18 cellular contexts compared by ENCODE assay signal in genomic region chr7:110868458-110868857, GRCh38.
"Had no signal": no experiment of that assay in that cellular context is flagged by ENCODE, and none has a peak within 500 bp of the region (broad histone marks: within the 10 kb centered on the region; RNA-seq: fewer than 3 reads in every experiment).

No MANE protein-coding gene starts in this region.

- H3K27ac ChIP-seq: brain microvascular endothelial cell, coronary artery, foreskin keratinocyte, left lung, transverse colon, uterus had no signal

- DNase-seq: activated CD4-positive, alpha-beta T cell treated with anti-CD3 and anti-CD28 coated beads for 36 hours; activated CD4-positive, alpha-beta T cell treated with anti-CD3 and anti-CD28 coated beads, Interleukin-2, amount 50 U/mL, for 48 hours; activated gamma-delta T cell treated with Interleukin-2 at 50 U/mL for 16 hours; brain microvascular endothelial cell; effector CD4-positive, alpha-beta T cell; foreskin keratinocyte; left lung; nephron progenitor cell; nucleus accumbens; stimulated activated CD4-positive, alpha-beta T cell treated with anti-CD3 and anti-CD28 coated beads, Interleukin-12 subunit alpha, Interleukin-12 subunit beta, amount 100 ng/mL, for 4 hours; stimulated activated CD4-positive, alpha-beta T cell treated with anti-CD3 and anti-CD28 coated beads, Interleukin-2, amount 100 ng/mL, for 24 hours; stimulated activated naive CD8-positive, alpha-beta T cell treated with anti-CD3 and anti-CD28 coated beads, Interleukin-15, Interleukin-2, amounts not matched to agents 100 U/mL and 50 U/mL, for 24 hours; substantia nigra; transverse colon; uterus had no signal

- H3K4me3 ChIP-seq: coronary artery, left lung, transverse colon, uterus had no signal

- H3K36me3 ChIP-seq: brain microvascular endothelial cell, left lung, transverse colon, uterus had no signal

- H3K4me1 ChIP-seq: foreskin keratinocyte, left lung, transverse colon, uterus had no signal

- H3K27me3 ChIP-seq: brain microvascular endothelial cell, foreskin keratinocyte, left lung, transverse colon, uterus had no signal

- ATAC-seq: activated CD4-positive, alpha-beta T cell treated with anti-CD3 and anti-CD28 coated beads for 36 hours; activated naive CD4-positive, alpha-beta T cell treated with anti-CD3 and anti-CD28 coated beads, Interleukin-2, amount 50 U/mL, for 72 hours; esophagus mucosa; foreskin keratinocyte; left lung; stimulated activated naive CD8-positive, alpha-beta T cell treated with anti-CD3 and anti-CD28 coated beads, Interleukin-15, Interleukin-2, amounts not matched to agents 100 U/mL and 50 U/mL, for 24 hours had no signal

- H3K9me3 ChIP-seq: transverse colon, uterus had no signal
